ENCODE assay signal across 17 cellular contexts in genomic region chr10:128105383-128105782, GRCh38. TPM values are rescaled to one million over a fixed set of nuclear protein-coding genes. Genes with fewer than 3 reads are reported as not detected.
A peak's percentile ranks its signal among the peaks of the same experiment; 100 is the strongest.
DNase-seq lines count a peak whose midpoint lies in the region; ATAC-seq, FAIRE-seq and TF ChIP-seq lines count a peak whose summit lies in the region.
"Had no signal": no experiment of that assay in that cellular context is flagged by ENCODE, and none has a peak within 500 bp of the region (broad histone marks: within the 10 kb centered on the region; RNA-seq: fewer than 3 reads in every experiment).

No MANE protein-coding gene starts in this region.

- H3K9me2 ChIP-seq in Karpas-422 (replicated peaks; ENCODE audit: insufficient read depth, low read length) = no peaks in the 10 kb centered on the region

- no peaks in the 10 kb centered on the region for H3K9me3 Mint-ChIP-seq in activated CD4-positive, alpha-beta T cell treated with anti-CD3 and anti-CD28 coated beads, Interleukin-2, amount 10 ng/mL, durations not matched to agents 24 days and 14 days
- H3K9me3 Mint-ChIP-seq in stimulated activated effector memory CD8-positive, alpha-beta T cell treated with anti-CD3 and anti-CD28 coated beads, Interleukin-12 subunit alpha, Interleukin-12 subunit beta, amount 100 ng/mL, for 72 hours = no peaks in the 10 kb centered on the region
- H3K9me3 Mint-ChIP-seq: CD4-positive, CD25-positive, alpha-beta regulatory T cell; HFFc6 had no signal

- TF ChIP-seq EP300 in GM12878 (IDR thresholded peaks at IDR 0.05; ENCODE audit: borderline replicate concordance in 1 of 2, control insufficient read depth in 1 of 2, low read depth in 2 of 2, low read length in 2 of 2) = no peak

- H3K79me2 ChIP-seq in GM12878 (ENCODE audit: control insufficient read depth, insufficient read depth, low read length) = no peaks in the 10 kb centered on the region
- no peaks in the 10 kb centered on the region for H3K79me2 ChIP-seq in Karpas-422 (ENCODE audit: low read length)

- FAIRE-seq in GM12891 (lab: Jason Lieb, UNC) = no peak
- no peak for FAIRE-seq in GM12878 (lab: Jason Lieb, UNC)
- FAIRE-seq in frontal cortex (lab: Jason Lieb, UNC) = no peak
- FAIRE-seq: H1 had no signal

- peaks cover 26% of the 10 kb centered on the region for H3K4me1 Mint-ChIP-seq in activated CD4-positive, alpha-beta T cell treated with anti-CD3 and anti-CD28 coated beads, Interleukin-2, amount 10 ng/mL, durations not matched to agents 24 days and 14 days
- peaks cover 16% of the 10 kb centered on the region for H3K4me1 Mint-ChIP-seq in stimulated activated effector memory CD8-positive, alpha-beta T cell treated with anti-CD3 and anti-CD28 coated beads, Interleukin-12 subunit alpha, Interleukin-12 subunit beta, amount 100 ng/mL, for 72 hours

- H3K27ac ChIP-seq in GM12878 (ENCODE audit: control insufficient read depth, insufficient read depth) = no peak overlapping the region
- no peak overlapping the region for H3K27ac ChIP-seq in Karpas-422 (ENCODE audit: low read length)
- H3K27ac ChIP-seq: BLaER1, HL-60 had no signal

- H3K27me3 ChIP-seq in GM12878 (replicated peaks in 1 of 2; ENCODE audit: control insufficient read depth in 2 of 2, insufficient read depth in 2 of 2, low read length in 1 of 2) (no peaks in the 10 kb centered on the region), Karpas-422 (ENCODE audit: low read length) (no peaks in the 10 kb centered on the region)
- H3K27me3 ChIP-seq: BLaER1 had no signal

- H3K9me3 ChIP-seq in GM12878 (replicated peaks; ENCODE audit: control insufficient read depth, insufficient read depth, low read length) (no peaks in the 10 kb centered on the region), Karpas-422 (ENCODE audit: low read length) (no peaks in the 10 kb centered on the region)
- H3K9me3 ChIP-seq: BLaER1, HAP-1 had no signal

- H3K4me3 Mint-ChIP-seq in activated CD4-positive, alpha-beta T cell treated with anti-CD3 and anti-CD28 coated beads, Interleukin-2, amount 10 ng/mL, durations not matched to agents 24 days and 14 days = no peak overlapping the region
- no peak overlapping the region for H3K4me3 Mint-ChIP-seq in stimulated activated effector memory CD8-positive, alpha-beta T cell treated with anti-CD3 and anti-CD28 coated beads, Interleukin-12 subunit alpha, Interleukin-12 subunit beta, amount 100 ng/mL, for 72 hours
- H3K4me3 Mint-ChIP-seq: CD4-positive, CD25-positive, alpha-beta regulatory T cell; HFFc6 had no signal

- no peak for ATAC-seq in GM12878
- ATAC-seq in stimulated activated effector memory CD8-positive, alpha-beta T cell treated with anti-CD3 and anti-CD28 coated beads, Interleukin-12 subunit alpha, Interleukin-12 subunit beta, amount 100 ng/mL, for 72 hours = no peak

- intact Hi-C loops in activated CD4-positive, alpha-beta T cell treated with anti-CD3 and anti-CD28 coated beads, Interleukin-2, amount 10 ng/mL, durations not matched to agents 24 days and 14 days (cut with micrococcal nuclease) = no loop called here
- intact Hi-C loops in GM12878 (cut with micrococcal nuclease; ENCODE audit: unreplicated experiment) = no loop called here

- SMC1A ChIA-PET in GM12878 (lab: Charles Lee; ENCODE audit: uncharacterized antibody, unreplicated experiment) = interaction anchor here (1.2 kb wide), 1 partner anchor 72 kb away, joined by 3 read pairs; no protein-coding TSS in a partner anchor

- H3K36me3 ChIP-seq in GM12878 (ENCODE audit: control insufficient read depth in 2 of 2, insufficient read depth in 2 of 2, low read length in 1 of 2) (peaks cover 47 to 58% of the 10 kb centered on the region in 2 experiments), Karpas-422 (ENCODE audit: insufficient read depth, low read length) (peaks cover 70% of the 10 kb centered on the region; the same call in 1 of the 2 replicates)

- H3K4me1 ChIP-seq in GM12878 (ENCODE audit: control insufficient read depth, insufficient read depth, low read length) (no peaks in the 10 kb centered on the region), Karpas-422 (ENCODE audit: low read length) (no peaks in the 10 kb centered on the region)
- H3K4me1 ChIP-seq: HAP-1 had no signal

- in situ Hi-C loops in GM12878 (cut with MboI) = no loop called here

- no peaks in the 10 kb centered on the region; the same call in 1 of the 2 replicates for H4K20me1 ChIP-seq in GM12878 (ENCODE audit: control insufficient read depth, insufficient read depth)
- no peaks in the 10 kb centered on the region for H4K20me1 ChIP-seq in Karpas-422 (ENCODE audit: insufficient read depth, low read depth, low read length)

- no peak for TF ChIP-seq CTCF in GM12878 (IDR thresholded peaks at IDR 0.05 in 2 of 3, conservative IDR thresholded peaks at IDR 0.05 in 1 of 3; ENCODE audit: control insufficient read depth in 2 of 3, extremely low read depth in 1 of 3, insufficient read depth in 1 of 3, low read depth in 3 of 3, low read length in 3 of 3)

- no peak for DNase-seq in activated CD4-positive, alpha-beta T cell treated with anti-CD3 and anti-CD28 coated beads, Interleukin-2, amount 10 ng/mL, durations not matched to agents 24 days and 14 days
- no peak for DNase-seq in activated CD4-positive, alpha-beta T cell treated with anti-CD3 and anti-CD28 coated beads for 48 hours
- no peak for DNase-seq in GM12891 (ENCODE audit: insufficient read length, low spot score)
- no peak for DNase-seq in GM12878 (ENCODE audit: low read depth, low spot score)
- no peak for DNase-seq in stimulated activated effector memory CD8-positive, alpha-beta T cell treated with anti-CD3 and anti-CD28 coated beads, Interleukin-12 subunit alpha, Interleukin-12 subunit beta, amount 100 ng/mL, for 72 hours (ENCODE audit: low spot score in 2 of 2)
- DNase-seq in Karpas-422 = no peak
- no peak for DNase-seq in frontal cortex (ENCODE audit: low spot score in 2 of 2)
- DNase-seq: 8988T; AML-193; CD4-positive, CD25-positive, alpha-beta regulatory T cell; DMS53; HFFc6; KG1 had no signal

- TF ChIP-seq RAD21 in GM12878 (IDR thresholded peaks at IDR 0.05; ENCODE audit: insufficient read depth, low read depth, low read length) = no peak

- no peak overlapping the region for H3K4me2 ChIP-seq in GM12878 (ENCODE audit: control insufficient read depth, insufficient read depth)
- no peak overlapping the region for H3K4me2 ChIP-seq in Karpas-422 (ENCODE audit: low read depth, low read length, poor library complexity, severe bottlenecking)
- H3K4me2 ChIP-seq: BLaER1 had no signal

- CTCF ChIA-PET in GM12878 (lab: Yijun Ruan, JAX) = interaction anchor here (0.6 to 2.4 kb wide), 2 partner anchors 22 to 944 kb away, joined by 3 to 5 read pairs; no protein-coding TSS in a partner anchor

- TF ChIP-seq POLR2A in GM12891 (IDR thresholded peaks at IDR 0.05; ENCODE audit: low read depth, low read length) = peak; percentile 37; the same call in 1 of the 2 replicates
- peak; percentile 37; the same call in 1 of the 2 replicates for TF ChIP-seq POLR2A in GM12878 (IDR thresholded peaks at IDR 0.05; ENCODE audit: low read depth, low read length)

- 98% methylated on average over 4 of the region's 4 CpGs for WGBS in GM12878 (ENCODE audit: insufficient coverage, insufficient replicate concordance, low lambda C conversion rate, missing lambda C conversion rate)

- H3K9ac ChIP-seq in GM12878 (ENCODE audit: control insufficient read depth, insufficient read depth, low read length) (no peak overlapping the region), Karpas-422 (ENCODE audit: low read length) (no peak overlapping the region)
- H3K9ac ChIP-seq: BLaER1 had no signal

- no peak overlapping the region for H2AFZ ChIP-seq in GM12878 (ENCODE audit: control insufficient read depth, low read depth, low read length)
- no peak overlapping the region for H2AFZ ChIP-seq in Karpas-422 (ENCODE audit: low read length)

- peaks cover 38% of the 10 kb centered on the region for H3K36me3 Mint-ChIP-seq in activated CD4-positive, alpha-beta T cell treated with anti-CD3 and anti-CD28 coated beads, Interleukin-2, amount 10 ng/mL, durations not matched to agents 24 days and 14 days (ENCODE audit: low read depth)
- no peaks in the 10 kb centered on the region for H3K36me3 Mint-ChIP-seq in stimulated activated effector memory CD8-positive, alpha-beta T cell treated with anti-CD3 and anti-CD28 coated beads, Interleukin-12 subunit alpha, Interleukin-12 subunit beta, amount 100 ng/mL, for 72 hours
- H3K36me3 Mint-ChIP-seq: CD4-positive, CD25-positive, alpha-beta regulatory T cell had no signal

- H3K27ac Mint-ChIP-seq in activated CD4-positive, alpha-beta T cell treated with anti-CD3 and anti-CD28 coated beads, Interleukin-2, amount 10 ng/mL, durations not matched to agents 24 days and 14 days = peak overlapping the region; percentile 61
- H3K27ac Mint-ChIP-seq in stimulated activated effector memory CD8-positive, alpha-beta T cell treated with anti-CD3 and anti-CD28 coated beads, Interleukin-12 subunit alpha, Interleukin-12 subunit beta, amount 100 ng/mL, for 72 hours = peak overlapping the region; percentile 23
- H3K27ac Mint-ChIP-seq: CD4-positive, CD25-positive, alpha-beta regulatory T cell; HFFc6 had no signal

- no peaks in the 10 kb centered on the region for H3K27me3 Mint-ChIP-seq in activated CD4-positive, alpha-beta T cell treated with anti-CD3 and anti-CD28 coated beads, Interleukin-2, amount 10 ng/mL, durations not matched to agents 24 days and 14 days
- H3K27me3 Mint-ChIP-seq: CD4-positive, CD25-positive, alpha-beta regulatory T cell had no signal

- BruUV-seq in GM12878 (replicated peaks; lab: Mats Ljungman, UMichigan) = no TSS peak

- H3K4me3 ChIP-seq in GM12878 = no peak overlapping the region
- no peak overlapping the region for H3K4me3 ChIP-seq in Karpas-422 (ENCODE audit: low read length)
- H3K4me3 ChIP-seq: BLaER1, HAP-1 had no signal

- POLR2A ChIA-PET in GM12878 (lab: Charles Lee) = no interaction called here

- RAD21 ChIA-PET in GM12878 (lab: Charles Lee; ENCODE audit: unreplicated experiment) = no interaction called here

RNA-seq across cellular contexts. Expression of gene MKI67, which starts 20.8 kb away (rescaled TPM):
- total RNA-seq in activated CD4-positive, alpha-beta T cell treated with anti-CD3 and anti-CD28 coated beads, Interleukin-2, amount 10 ng/mL, durations not matched to agents 24 days and 14 days = 161 and 164 TPM in 2 replicates
- 40.2 TPM for polyA plus RNA-seq in GM12891 (2012; ENCODE audit: low read depth, missing spikeins)
- 83.4 and 83.6 TPM in 2 replicates for total RNA-seq in GM12878 (2013; cell fraction: nucleolus; rRNA removed)
- total RNA-seq in GM12878 (2014; rRNA removed) (72.0 and 89.6 TPM in 2 replicates), GM12878 (2014; rRNA removed; fragmentation: Illumina TruSeq; extraction: Trizol) (75.9 and 82.4 TPM in 2 replicates), GM12878 (2021) (168 and 183 TPM in 2 replicates), frontal cortex (1.2 TPM)
- polyA plus RNA-seq in GM12878 (2011; ENCODE audit: low read depth) = 35.4 TPM
- polyA plus RNA-seq in GM12878 (2011; rRNA removed) (53.4 and 54.7 TPM in 2 replicates), GM12878 (2014; fragmentation: Illumina TruSeq; extraction: Trizol) (174 and 182 TPM in 2 replicates), GM12878 (2014; fragmentation: Nextera tagmentation; extraction: Ambion mirVana) (10 to 100 TPM; 22.3 to 37.5 TPM), GM12878 (2014; rRNA removed) (76.3 and 88.9 TPM in 2 replicates), GM12878 (2016; fragmentation: Nextera tagmentation; extraction: Ambion mirVana) (100 to 1,000 TPM; 143 to 148 TPM)
- 49.7 and 61.9 TPM in 2 replicates for polyA plus RNA-seq in GM12878 (2011; cell fraction: cytosol; rRNA removed)
- 147 and 191 TPM in 2 replicates for polyA plus RNA-seq in GM12878 (2011; cell fraction: nucleus; rRNA removed)
- 44.4 and 49.8 TPM in 2 replicates for polyA plus RNA-seq in GM12878 (2012)
- polyA minus RNA-seq in GM12878 (2011; rRNA and poly(A)+ RNA removed) = 51.4 and 64.0 TPM in 2 replicates
- polyA minus RNA-seq in GM12878 (2011; cell fraction: cytosol; rRNA and poly(A)+ RNA removed) = 61.1 and 66.3 TPM in 2 replicates
- 61.4 and 96.2 TPM in 2 replicates for polyA minus RNA-seq in GM12878 (2011; cell fraction: nucleus; rRNA and poly(A)+ RNA removed)
- 23.7 and 33.1 TPM in 2 replicates for total RNA-seq in Karpas-422 (2014; rRNA removed; shearing (Covaris generic); ENCODE audit: low replicate concordance)

Comparison
In these comparisons a context has a peak if more than half of its experiments do, and no peak if none do; other contexts are left out.
1. RNA of gene MKI67, which starts 20.8 kb away (total RNA-seq): 161 to 164 TPM in activated CD4-positive, alpha-beta T cell treated with anti-CD3 and anti-CD28 coated beads, Interleukin-2, amount 10 ng/mL, durations not matched to agents 24 days and 14 days, 72.0 to 183 TPM in GM12878 and 23.7 to 33.1 TPM in Karpas-422; 1.2 TPM in frontal cortex (single experiment); every median in the first group is over 10 times any median in the second.